Comparison of ENCODE assay signal across 1 cellular context in genomic region chr6:36699290-36699689, GRCh38.
TF ChIP-seq lines count a peak whose summit lies in the region.

No MANE protein-coding gene starts in this region.

TF ChIP-seq in WTC11, 78 proteins besides CTCF, POLR2A, EP300 and RAD21 (continued from another document):
- TF ChIP-seq, protein P1, sequence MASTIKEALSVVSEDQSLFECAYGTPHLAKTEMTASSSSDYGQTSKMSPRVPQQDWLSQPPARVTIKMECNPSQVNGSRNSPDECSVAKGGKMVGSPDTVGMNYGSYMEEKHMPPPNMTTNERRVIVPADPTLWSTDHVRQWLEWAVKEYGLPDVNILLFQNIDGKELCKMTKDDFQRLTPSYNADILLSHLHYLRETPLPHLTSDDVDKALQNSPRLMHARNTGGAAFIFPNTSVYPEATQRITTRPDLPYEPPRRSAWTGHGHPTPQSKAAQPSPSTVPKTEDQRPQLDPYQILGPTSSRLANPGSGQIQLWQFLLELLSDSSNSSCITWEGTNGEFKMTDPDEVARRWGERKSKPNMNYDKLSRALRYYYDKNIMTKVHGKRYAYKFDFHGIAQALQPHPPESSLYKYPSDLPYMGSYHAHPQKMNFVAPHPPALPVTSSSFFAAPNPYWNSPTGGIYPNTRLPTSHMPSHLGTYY (CRISPR knock-in tag; IDR thresholded peaks at IDR 0.05), result no peak
